Comparison of ENCODE assay signal across 8 cellular contexts in genomic region chrX:73214366-73215094, GRCh38. TPM values are rescaled to one million over a fixed set of nuclear protein-coding genes. Genes with fewer than 3 reads are reported as not detected.
DNase-seq lines count a peak whose midpoint lies in the region; ATAC-seq and TF ChIP-seq lines count a peak whose summit lies in the region.

A gene with protein sequence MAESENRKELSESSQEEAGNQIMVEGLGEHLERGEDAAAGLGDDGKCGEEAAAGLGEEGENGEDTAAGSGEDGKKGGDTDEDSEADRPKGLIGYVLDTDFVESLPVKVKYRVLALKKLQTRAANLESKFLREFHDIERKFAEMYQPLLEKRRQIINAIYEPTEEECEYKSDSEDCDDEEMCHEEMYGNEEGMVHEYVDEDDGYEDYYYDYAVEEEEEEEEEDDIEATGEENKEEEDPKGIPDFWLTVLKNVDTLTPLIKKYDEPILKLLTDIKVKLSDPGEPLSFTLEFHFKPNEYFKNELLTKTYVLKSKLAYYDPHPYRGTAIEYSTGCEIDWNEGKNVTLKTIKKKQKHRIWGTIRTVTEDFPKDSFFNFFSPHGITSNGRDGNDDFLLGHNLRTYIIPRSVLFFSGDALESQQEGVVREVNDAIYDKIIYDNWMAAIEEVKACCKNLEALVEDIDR (minus strand): TSS chrX:73214851. CDS start chrX:73214492, 359 bp downstream.

- H3K27me3 ChIP-seq in duodenal mucosa (ENCODE audit: control insufficient read depth in 1 of 2, insufficient read depth in 2 of 2, low read length in 2 of 2) (no peaks in the 10 kb centered on the region), liver (ENCODE audit: control insufficient read depth in 4 of 4, insufficient read depth in 4 of 4, low read length in 3 of 4) (peaks cover 0 to 2% (median 0%) of the 10 kb centered on the region in 4 donors)

- H3K36me3 ChIP-seq in duodenal mucosa (ENCODE audit: control insufficient read depth in 1 of 2, insufficient read depth in 2 of 2, low read length in 2 of 2) (no peaks in the 10 kb centered on the region), liver (ENCODE audit: control insufficient read depth in 4 of 4, insufficient read depth in 3 of 4, low read depth in 1 of 4, low read length in 3 of 4) (no peaks in the 10 kb centered on the region)

- no peaks in the 10 kb centered on the region for H3K4me1 ChIP-seq in duodenal mucosa (ENCODE audit: control insufficient read depth in 1 of 2, insufficient read depth in 2 of 2, low read length in 2 of 2)
- H3K4me1 ChIP-seq in liver (ENCODE audit: control insufficient read depth in 4 of 4, insufficient read depth in 4 of 4, low read length in 3 of 4), result peaks cover 0 to 3% (median 0%) of the 10 kb centered on the region in 4 donors

- H3K4me3 ChIP-seq in duodenal mucosa (ENCODE audit: low read depth in 1 of 2, low read length in 2 of 2) (peak within 1 kb of the TSS; percentile 52 to 55), liver (ENCODE audit: low read depth in 1 of 3, low read length in 3 of 3) (peak within 1 kb of the TSS in 2 of 3 donors; percentile 50 to 69)

- H3K27ac ChIP-seq in duodenal mucosa (ENCODE audit: low read depth, low read length), result no peak within 1 kb of the TSS
- H3K27ac ChIP-seq in liver (ENCODE audit: low read depth in 1 of 2, low read length in 2 of 2), result no peak within 1 kb of the TSS

- TF ChIP-seq RAD21 in liver (IDR thresholded peaks at IDR 0.05), result no peak

- WGBS in liver, result 2% methylated on average over 34 of the region's 34 CpGs

- DNase-seq in activated CD4-positive, alpha-beta T cell treated with anti-CD3 and anti-CD28 coated beads for 4 hours, result peak; percentile 12 to 33
- DNase-seq in stimulated activated CD4-positive, alpha-beta T cell treated with anti-CD3 and anti-CD28 coated beads, Interleukin-4, amount 100 ng/mL, for 4 hours, result peak; percentile 1 to 55
- DNase-seq in NOMO-1 treated with dmso at 0.1 percent for 144 hours (lab: John Stamatoyannopoulos, UW; ENCODE audit: unreplicated experiment) (no peak), cortex of kidney (lab: John Stamatoyannopoulos, UW) (no peak)

- peaks cover 0 to under 1% of the 10 kb centered on the region in 2 donors for H3K9me3 ChIP-seq in duodenal mucosa (ENCODE audit: control insufficient read depth in 1 of 2, low read length in 2 of 2)
- H3K9me3 ChIP-seq in liver (ENCODE audit: control insufficient read depth in 4 of 4, low read length in 3 of 4), result peaks cover 0 to 3% (median 0%) of the 10 kb centered on the region in 4 donors

- peak; percentile 75 for ATAC-seq in GM18909 (IDR thresholded peaks at IDR 0.05; ENCODE audit: poor library complexity, unreplicated experiment)
- ATAC-seq in HG03280 (IDR thresholded peaks at IDR 0.05; ENCODE audit: unreplicated experiment), result peak; percentile 86

- H3K9ac ChIP-seq in duodenal mucosa (ENCODE audit: low read depth in 1 of 2, low read length in 2 of 2) (no peak within 1 kb of the TSS), liver (ENCODE audit: low read depth in 1 of 2, low read length in 2 of 2) (no peak within 1 kb of the TSS)

- TF ChIP-seq CTCF in liver (IDR thresholded peaks at IDR 0.05; ENCODE audit: low read depth, low read length, missing input control), result no peak

TF ChIP-seq in liver, 16 proteins besides CTCF, POLR2A, EP300 and RAD21:
- no peak for TF ChIP-seq EGR1 (IDR thresholded peaks at IDR 0.05; ENCODE audit: low read depth in 2 of 2)
- no peak for TF ChIP-seq HNF4G (IDR thresholded peaks at IDR 0.05)
- TF ChIP-seq GABPA (IDR thresholded peaks at IDR 0.05 in 1 of 2, conservative IDR thresholded peaks at IDR 0.05 in 1 of 2), result no peak
- TF ChIP-seq TAF1 (conservative IDR thresholded peaks at IDR 0.05), result no peak
- TF ChIP-seq YY1 (IDR thresholded peaks at IDR 0.05), result peak; percentile 53
- no peak for TF ChIP-seq HNF4A (conservative IDR thresholded peaks at IDR 0.05)
- TF ChIP-seq, protein P1, sequence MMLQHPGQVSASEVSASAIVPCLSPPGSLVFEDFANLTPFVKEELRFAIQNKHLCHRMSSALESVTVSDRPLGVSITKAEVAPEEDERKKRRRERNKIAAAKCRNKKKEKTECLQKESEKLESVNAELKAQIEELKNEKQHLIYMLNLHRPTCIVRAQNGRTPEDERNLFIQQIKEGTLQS (IDR thresholded peaks at IDR 0.05), result no peak
- no peak for TF ChIP-seq ZBTB33 (IDR thresholded peaks at IDR 0.05)
- TF ChIP-seq NR2F2 (IDR thresholded peaks at IDR 0.05), result no peak
- TF ChIP-seq, protein P2, sequence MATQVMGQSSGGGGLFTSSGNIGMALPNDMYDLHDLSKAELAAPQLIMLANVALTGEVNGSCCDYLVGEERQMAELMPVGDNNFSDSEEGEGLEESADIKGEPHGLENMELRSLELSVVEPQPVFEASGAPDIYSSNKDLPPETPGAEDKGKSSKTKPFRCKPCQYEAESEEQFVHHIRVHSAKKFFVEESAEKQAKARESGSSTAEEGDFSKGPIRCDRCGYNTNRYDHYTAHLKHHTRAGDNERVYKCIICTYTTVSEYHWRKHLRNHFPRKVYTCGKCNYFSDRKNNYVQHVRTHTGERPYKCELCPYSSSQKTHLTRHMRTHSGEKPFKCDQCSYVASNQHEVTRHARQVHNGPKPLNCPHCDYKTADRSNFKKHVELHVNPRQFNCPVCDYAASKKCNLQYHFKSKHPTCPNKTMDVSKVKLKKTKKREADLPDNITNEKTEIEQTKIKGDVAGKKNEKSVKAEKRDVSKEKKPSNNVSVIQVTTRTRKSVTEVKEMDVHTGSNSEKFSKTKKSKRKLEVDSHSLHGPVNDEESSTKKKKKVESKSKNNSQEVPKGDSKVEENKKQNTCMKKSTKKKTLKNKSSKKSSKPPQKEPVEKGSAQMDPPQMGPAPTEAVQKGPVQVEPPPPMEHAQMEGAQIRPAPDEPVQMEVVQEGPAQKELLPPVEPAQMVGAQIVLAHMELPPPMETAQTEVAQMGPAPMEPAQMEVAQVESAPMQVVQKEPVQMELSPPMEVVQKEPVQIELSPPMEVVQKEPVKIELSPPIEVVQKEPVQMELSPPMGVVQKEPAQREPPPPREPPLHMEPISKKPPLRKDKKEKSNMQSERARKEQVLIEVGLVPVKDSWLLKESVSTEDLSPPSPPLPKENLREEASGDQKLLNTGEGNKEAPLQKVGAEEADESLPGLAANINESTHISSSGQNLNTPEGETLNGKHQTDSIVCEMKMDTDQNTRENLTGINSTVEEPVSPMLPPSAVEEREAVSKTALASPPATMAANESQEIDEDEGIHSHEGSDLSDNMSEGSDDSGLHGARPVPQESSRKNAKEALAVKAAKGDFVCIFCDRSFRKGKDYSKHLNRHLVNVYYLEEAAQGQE (IDR thresholded peaks at IDR 0.05), result peak; percentile 13
- TF ChIP-seq SP1 (IDR thresholded peaks at IDR 0.05), result no peak
- no peak for TF ChIP-seq MAX (IDR thresholded peaks at IDR 0.05)
- TF ChIP-seq JUND (IDR thresholded peaks at IDR 0.05), result no peak
- TF ChIP-seq RXRA (IDR thresholded peaks at IDR 0.05), result no peak
- TF ChIP-seq FOXA1 (IDR thresholded peaks at IDR 0.05), result no peak

RNA-seq across cellular contexts. Expression of the gene that starts here (rescaled TPM):
- total RNA-seq in liver, result under 1 TPM in 1 of 2 donors, not detected in 1; 0.17 TPM
- under 1 TPM in 1 of 2 donors, not detected in 1; 0.91 TPM for polyA plus RNA-seq in liver

Comparison
In these comparisons a context has a peak if more than half of its experiments do, and no peak if none do; other contexts are left out.
1. DNase-seq: peak in activated CD4-positive, alpha-beta T cell treated with anti-CD3 and anti-CD28 coated beads for 4 hours (2 of 2) and stimulated activated CD4-positive, alpha-beta T cell treated with anti-CD3 and anti-CD28 coated beads, Interleukin-4, amount 100 ng/mL, for 4 hours (2 of 2); none in NOMO-1 treated with dmso at 0.1 percent for 144 hours (single experiment) and cortex of kidney (single experiment).